ENCODE assay signal across 16 cellular contexts in genomic region chr4:386708-387105, GRCh38.
"Had no signal": no experiment of that assay in that cellular context is flagged by ENCODE, and none has a peak within 500 bp of the region (broad histone marks: within the 10 kb centered on the region; RNA-seq: fewer than 3 reads in every experiment).

No MANE protein-coding gene starts in this region.

- H3K36me3 ChIP-seq: pancreas had no signal

- H3K27ac ChIP-seq: heart right ventricle, pancreas had no signal

- ATAC-seq: heart right ventricle; left lobe of liver; mucosa of descending colon; naive thymus-derived CD4-positive, alpha-beta T cell; pancreas had no signal

- DNase-seq: activated CD4-positive, alpha-beta memory T cell treated with anti-CD3 and anti-CD28 coated beads, Interleukin-2, amount 10 ng/mL, durations not matched to agents 7 days and 5 days; activated CD4-positive, alpha-beta T cell treated with anti-CD3 and anti-CD28 coated beads for 4 hours; activated naive CD8-positive, alpha-beta T cell treated with anti-CD3 and anti-CD28 coated beads for 36 hours; activated T-cell treated with anti-CD3 and anti-CD28 coated beads, Interleukin-2, amount 50 U/mL, for 48 hours; effector memory CD4-positive, alpha-beta T cell; heart right ventricle; islet precursor cell; mammary epithelial cell; mucosa of descending colon; naive thymus-derived CD4-positive, alpha-beta T cell; retina; stimulated activated CD4-positive, alpha-beta T cell treated with anti-CD3 and anti-CD28 coated beads, Interleukin-2, amount 100 ng/mL, for 48 hours; stimulated activated naive CD4-positive, alpha-beta T cell; trophoblast cell had no signal

- H3K4me3 ChIP-seq: heart right ventricle, mucosa of descending colon, pancreas had no signal

- H3K27me3 ChIP-seq: heart right ventricle, pancreas had no signal

- H3K4me1 ChIP-seq: heart right ventricle, pancreas had no signal
